In genomic region chr3:113211370-113212154, GRCh38 we compare ENCODE assay signal across 8 cellular contexts. TPM values are rescaled to one million over a fixed set of nuclear protein-coding genes. Genes with fewer than 3 reads are reported as not detected.
DNase-seq lines count a peak whose midpoint lies in the region; ATAC-seq and TF ChIP-seq lines count a peak whose summit lies in the region.

A gene with protein sequence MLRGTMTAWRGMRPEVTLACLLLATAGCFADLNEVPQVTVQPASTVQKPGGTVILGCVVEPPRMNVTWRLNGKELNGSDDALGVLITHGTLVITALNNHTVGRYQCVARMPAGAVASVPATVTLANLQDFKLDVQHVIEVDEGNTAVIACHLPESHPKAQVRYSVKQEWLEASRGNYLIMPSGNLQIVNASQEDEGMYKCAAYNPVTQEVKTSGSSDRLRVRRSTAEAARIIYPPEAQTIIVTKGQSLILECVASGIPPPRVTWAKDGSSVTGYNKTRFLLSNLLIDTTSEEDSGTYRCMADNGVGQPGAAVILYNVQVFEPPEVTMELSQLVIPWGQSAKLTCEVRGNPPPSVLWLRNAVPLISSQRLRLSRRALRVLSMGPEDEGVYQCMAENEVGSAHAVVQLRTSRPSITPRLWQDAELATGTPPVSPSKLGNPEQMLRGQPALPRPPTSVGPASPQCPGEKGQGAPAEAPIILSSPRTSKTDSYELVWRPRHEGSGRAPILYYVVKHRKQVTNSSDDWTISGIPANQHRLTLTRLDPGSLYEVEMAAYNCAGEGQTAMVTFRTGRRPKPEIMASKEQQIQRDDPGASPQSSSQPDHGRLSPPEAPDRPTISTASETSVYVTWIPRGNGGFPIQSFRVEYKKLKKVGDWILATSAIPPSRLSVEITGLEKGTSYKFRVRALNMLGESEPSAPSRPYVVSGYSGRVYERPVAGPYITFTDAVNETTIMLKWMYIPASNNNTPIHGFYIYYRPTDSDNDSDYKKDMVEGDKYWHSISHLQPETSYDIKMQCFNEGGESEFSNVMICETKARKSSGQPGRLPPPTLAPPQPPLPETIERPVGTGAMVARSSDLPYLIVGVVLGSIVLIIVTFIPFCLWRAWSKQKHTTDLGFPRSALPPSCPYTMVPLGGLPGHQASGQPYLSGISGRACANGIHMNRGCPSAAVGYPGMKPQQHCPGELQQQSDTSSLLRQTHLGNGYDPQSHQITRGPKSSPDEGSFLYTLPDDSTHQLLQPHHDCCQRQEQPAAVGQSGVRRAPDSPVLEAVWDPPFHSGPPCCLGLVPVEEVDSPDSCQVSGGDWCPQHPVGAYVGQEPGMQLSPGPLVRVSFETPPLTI (plus strand): TSS chr3:113211557. CDS start chr3:113249803, 38,246 bp downstream.

- no peaks in the 10 kb centered on the region for H3K9me3 ChIP-seq in cardiac muscle cell (ENCODE audit: low read depth)

- no peaks in the 10 kb centered on the region for H3K36me3 ChIP-seq in cardiac muscle cell

- peak; percentile 88 for DNase-seq in DMS 273 (lab: John Stamatoyannopoulos, UW; ENCODE audit: unreplicated experiment)
- DNase-seq in HT1080 (ENCODE audit: low read depth), result peak; percentile 69
- peak; percentile 35 for DNase-seq in activated naive CD8-positive, alpha-beta T cell treated with anti-CD3 and anti-CD28 coated beads, Interleukin-2, amount 10 ng/mL, durations not matched to agents 7 days and 5 days
- DNase-seq in cardiac muscle cell (ENCODE audit: low read depth in 1 of 2, low spot score in 1 of 2), result peak; percentile 65 to 79
- no peak for DNase-seq in osteocyte (ENCODE audit: extremely low spot score, unreplicated experiment)
- no peak for DNase-seq in NAMALWA (ENCODE audit: low spot score)
- DNase-seq in DMS79 (lab: John Stamatoyannopoulos, UW), result no peak

- POLR2A ChIA-PET in activated naive CD8-positive, alpha-beta T cell treated with anti-CD3 and anti-CD28 coated beads, Interleukin-2, amount 10 ng/mL, durations not matched to agents 7 days and 5 days (lab: Charles Lee), result no interaction called here

- H3K27ac ChIP-seq in cardiac muscle cell, result peak within 1 kb of the TSS; percentile 26

- H3K27ac Mint-ChIP-seq in activated naive CD8-positive, alpha-beta T cell treated with anti-CD3 and anti-CD28 coated beads, Interleukin-2, amount 10 ng/mL, durations not matched to agents 7 days and 5 days, result no peak within 1 kb of the TSS
- H3K27ac Mint-ChIP-seq in osteocyte (ENCODE audit: unreplicated experiment), result peak within 1 kb of the TSS; percentile 87

- peaks cover 89% of the 10 kb centered on the region for H3K27me3 Mint-ChIP-seq in activated naive CD8-positive, alpha-beta T cell treated with anti-CD3 and anti-CD28 coated beads, Interleukin-2, amount 10 ng/mL, durations not matched to agents 7 days and 5 days
- no peaks in the 10 kb centered on the region for H3K27me3 Mint-ChIP-seq in osteocyte (ENCODE audit: unreplicated experiment)

- peak within 1 kb of the TSS; percentile 80 for H3K4me3 ChIP-seq in cardiac muscle cell

- peak within 1 kb of the TSS; percentile 83 for H3K4me3 Mint-ChIP-seq in activated naive CD8-positive, alpha-beta T cell treated with anti-CD3 and anti-CD28 coated beads, Interleukin-2, amount 10 ng/mL, durations not matched to agents 7 days and 5 days
- peak within 1 kb of the TSS; percentile 93 for H3K4me3 Mint-ChIP-seq in osteocyte (ENCODE audit: unreplicated experiment)

- H3K36me3 Mint-ChIP-seq in activated naive CD8-positive, alpha-beta T cell treated with anti-CD3 and anti-CD28 coated beads, Interleukin-2, amount 10 ng/mL, durations not matched to agents 7 days and 5 days, result peaks cover 1% of the 10 kb centered on the region
- H3K36me3 Mint-ChIP-seq in osteocyte (ENCODE audit: unreplicated experiment), result peaks cover 3% of the 10 kb centered on the region

- H3K27me3 ChIP-seq in cardiac muscle cell, result no peaks in the 10 kb centered on the region

- ATAC-seq in activated naive CD8-positive, alpha-beta T cell treated with anti-CD3 and anti-CD28 coated beads, Interleukin-2, amount 10 ng/mL, durations not matched to agents 7 days and 5 days (ENCODE audit: low read depth), result peak; percentile 30
- ATAC-seq in HG03196 (IDR thresholded peaks at IDR 0.05; ENCODE audit: unreplicated experiment), result no peak

- H3K4me1 ChIP-seq in cardiac muscle cell (ENCODE audit: low read depth), result peaks cover 15% of the 10 kb centered on the region

- peaks cover 10% of the 10 kb centered on the region for H3K4me1 Mint-ChIP-seq in activated naive CD8-positive, alpha-beta T cell treated with anti-CD3 and anti-CD28 coated beads, Interleukin-2, amount 10 ng/mL, durations not matched to agents 7 days and 5 days
- H3K4me1 Mint-ChIP-seq in osteocyte (ENCODE audit: unreplicated experiment), result peaks cover 39% of the 10 kb centered on the region

- H3K9me3 Mint-ChIP-seq in activated naive CD8-positive, alpha-beta T cell treated with anti-CD3 and anti-CD28 coated beads, Interleukin-2, amount 10 ng/mL, durations not matched to agents 7 days and 5 days, result no peaks in the 10 kb centered on the region
- no peaks in the 10 kb centered on the region for H3K9me3 Mint-ChIP-seq in osteocyte (ENCODE audit: unreplicated experiment)

- no peak for TF ChIP-seq CTCF in cardiac muscle cell (IDR thresholded peaks at IDR 0.05; ENCODE audit: low read depth, low read length)
- no peak for TF ChIP-seq CTCF in osteocyte (IDR thresholded peaks at IDR 0.05)

RNA-seq across cellular contexts. Expression of the gene that starts here (rescaled TPM):
- total RNA-seq in HT1080 (2014; rRNA removed; shearing (Covaris generic)), result 10.4 and 15.3 TPM in 2 replicates
- 10.0 and 11.5 TPM in 2 replicates for polyA plus RNA-seq in HT1080 (2015; cell fraction: cytosol; rRNA removed)
- 11.8 and 13.6 TPM in 2 replicates for polyA plus RNA-seq in HT1080 (2015; cell fraction: nucleus; rRNA removed)
- total RNA-seq in activated naive CD8-positive, alpha-beta T cell treated with anti-CD3 and anti-CD28 coated beads, Interleukin-2, amount 10 ng/mL, durations not matched to agents 7 days and 5 days, result not detected
- total RNA-seq in cardiac muscle cell, result 14.1 and 18.1 TPM in 2 replicates
- polyA plus RNA-seq in cardiac muscle cell, result 9.5 and 14.3 TPM in 2 replicates
- 17.9 and 22.4 TPM in 2 replicates for total RNA-seq in osteocyte

Comparison
In these comparisons a context has a peak if more than half of its experiments do, and no peak if none do; other contexts are left out.
1. RNA of the gene that starts here (total RNA-seq): 17.9 to 22.4 TPM in osteocyte, 10.4 to 15.3 TPM in HT1080 and 14.1 to 18.1 TPM in cardiac muscle cell; not detected in activated naive CD8-positive, alpha-beta T cell treated with anti-CD3 and anti-CD28 coated beads, Interleukin-2, amount 10 ng/mL, durations not matched to agents 7 days and 5 days; every median in the first group is over 10 times any median in the second.
2. Peak in DNase-seq and ATAC-seq in activated naive CD8-positive, alpha-beta T cell treated with anti-CD3 and anti-CD28 coated beads, Interleukin-2, amount 10 ng/mL, durations not matched to agents 7 days and 5 days; RNA of the gene not detected or under 1 TPM.
3. DNase-seq: peak in DMS 273 (single experiment), HT1080 (single experiment) and cardiac muscle cell (2 of 2); none in osteocyte (single experiment), NAMALWA (single experiment) and DMS79 (single experiment).